In genomic region chr9:121743441-121744001, GRCh38 we compare ENCODE assay signal across 8 cellular contexts.
DNase-seq lines count a peak whose midpoint lies in the region.

No MANE protein-coding gene starts in this region.

- CTCF ChIA-PET in CD8-positive, alpha-beta memory T cell (lab: Charles Lee), result no interaction called here

- H3K27ac ChIP-seq in cingulate gyrus (ENCODE audit: low read depth, low read length) (peak overlapping the region; percentile 91), layer of hippocampus (ENCODE audit: low read depth, low read length) (peak overlapping the region; percentile 85), subcutaneous abdominal adipose tissue (ENCODE audit: low read depth, low read length) (peak overlapping the region; percentile 94)
- H3K27ac ChIP-seq in CD8-positive, alpha-beta memory T cell (ENCODE audit: low read depth, low read length), result no peak overlapping the region

- H3K4me3 Mint-ChIP-seq in CD8-positive, alpha-beta memory T cell, result no peak overlapping the region

- H3K4me1 Mint-ChIP-seq in CD8-positive, alpha-beta memory T cell, result peaks cover 11 to 23% (median 17%) of the 10 kb centered on the region in 3 donors

- no peaks in the 10 kb centered on the region for H3K27me3 ChIP-seq in layer of hippocampus (ENCODE audit: control insufficient read depth, insufficient read depth, low read length)
- H3K27me3 ChIP-seq in subcutaneous abdominal adipose tissue (ENCODE audit: control insufficient read depth in 5 of 5, insufficient read depth in 4 of 5, low read length in 5 of 5), result no peaks in the 10 kb centered on the region
- no peaks in the 10 kb centered on the region for H3K27me3 ChIP-seq in CD8-positive, alpha-beta memory T cell (ENCODE audit: insufficient read depth, low read length, poor library complexity, severe bottlenecking)

- no peaks in the 10 kb centered on the region for H3K9me3 ChIP-seq in subcutaneous abdominal adipose tissue (ENCODE audit: control insufficient read depth in 5 of 5, low read length in 5 of 5)
- no peaks in the 10 kb centered on the region for H3K9me3 ChIP-seq in CD8-positive, alpha-beta memory T cell (ENCODE audit: low read length)

- H3K36me3 ChIP-seq in subcutaneous abdominal adipose tissue (ENCODE audit: control insufficient read depth in 5 of 5, insufficient read depth in 5 of 5, low read length in 5 of 5), result no peaks in the 10 kb centered on the region
- H3K36me3 ChIP-seq in CD8-positive, alpha-beta memory T cell (ENCODE audit: insufficient read depth, low read length), result no peaks in the 10 kb centered on the region

- POLR2A ChIA-PET in CD8-positive, alpha-beta memory T cell (lab: Charles Lee), result no interaction called here

- no peak overlapping the region for H3K27ac Mint-ChIP-seq in CD8-positive, alpha-beta memory T cell

- H3K4me3 ChIP-seq in subcutaneous abdominal adipose tissue (ENCODE audit: low read depth in 1 of 5, low read length in 5 of 5), result peak overlapping the region; percentile 60 to 71 (median 64)
- H3K4me3 ChIP-seq in CD8-positive, alpha-beta memory T cell (ENCODE audit: low read length), result no peak overlapping the region

- H3K4me1 ChIP-seq in subcutaneous abdominal adipose tissue (ENCODE audit: control insufficient read depth in 5 of 5, insufficient read depth in 5 of 5, low read length in 5 of 5), result peaks cover 10 to 83% (median 47%) of the 10 kb centered on the region in 5 donors
- H3K4me1 ChIP-seq in CD8-positive, alpha-beta memory T cell (ENCODE audit: insufficient read depth, low read length), result peaks cover 10% of the 10 kb centered on the region

- peak overlapping the region; percentile 74 to 87 (median 75) for H3K9ac ChIP-seq in subcutaneous abdominal adipose tissue (ENCODE audit: low read length in 5 of 5)

- peaks cover 0 to 9% of the 10 kb centered on the region in 2 donors for H3K27me3 Mint-ChIP-seq in CD8-positive, alpha-beta memory T cell

- H3K9me3 Mint-ChIP-seq in CD8-positive, alpha-beta memory T cell, result no peaks in the 10 kb centered on the region

- H3K36me3 Mint-ChIP-seq in CD8-positive, alpha-beta memory T cell, result no peaks in the 10 kb centered on the region

- DNase-seq in AG20443 (ENCODE audit: low spot score), result peak; percentile 94
- DNase-seq in NCI-H2196 (lab: John Stamatoyannopoulos, UW; ENCODE audit: unreplicated experiment), result peak; percentile 84
- no peak for DNase-seq in CD8-positive, alpha-beta memory T cell
- no peak for DNase-seq in stimulated activated CD4-positive, alpha-beta T cell treated with anti-CD3 and anti-CD28 coated beads, Interleukin-1b, Interleukin-23, amount 100 ng/mL, for 48 hours
- DNase-seq in activated CD4-positive, CD25-positive, alpha-beta regulatory T cell treated with anti-CD3 and anti-CD28 coated beads, Interleukin-2, amount 50 U/mL, for 72 hours, result no peak

Comparison
In these comparisons a context has a peak if more than half of its experiments do, and no peak if none do; other contexts are left out.
1. DNase-seq: peak in AG20443 (single experiment) and NCI-H2196 (single experiment); none in CD8-positive, alpha-beta memory T cell (0 of 5), stimulated activated CD4-positive, alpha-beta T cell treated with anti-CD3 and anti-CD28 coated beads, Interleukin-1b, Interleukin-23, amount 100 ng/mL, for 48 hours (single experiment) and activated CD4-positive, CD25-positive, alpha-beta regulatory T cell treated with anti-CD3 and anti-CD28 coated beads, Interleukin-2, amount 50 U/mL, for 72 hours (single experiment).